Comparison of ENCODE assay signal across 18 cellular contexts in the genomic region with DNA sequence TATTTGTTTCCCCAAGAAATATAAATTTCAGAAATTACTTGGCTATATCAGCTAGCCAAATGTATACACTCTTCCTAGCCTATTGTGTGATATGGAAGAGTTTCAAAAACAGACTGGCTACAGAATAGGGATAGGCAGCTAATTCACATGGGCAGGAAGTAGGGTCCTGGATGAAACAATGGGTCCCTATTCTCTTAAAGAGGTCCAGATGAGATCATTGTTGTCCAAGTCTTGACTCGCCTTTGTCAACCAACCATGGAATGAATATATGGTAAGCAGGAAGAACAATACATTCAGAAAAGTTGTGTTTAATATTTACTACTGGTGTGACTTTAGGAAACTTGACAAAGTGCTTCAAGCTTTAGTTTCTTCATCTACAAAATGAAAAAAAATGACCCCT.
"Had no signal": no experiment of that assay in that cellular context is flagged by ENCODE, and none has a peak within 500 bp of the region (broad histone marks: within the 10 kb centered on the region; RNA-seq: fewer than 3 reads in every experiment).

No MANE protein-coding gene starts in this region.

- H3K27me3 ChIP-seq: dorsolateral prefrontal cortex, heart right ventricle, right atrium auricular region, transverse colon had no signal

- H3K9me3 ChIP-seq: heart right ventricle, right atrium auricular region, transverse colon had no signal

- H3K27me3 Mint-ChIP-seq: activated naive CD8-positive, alpha-beta T cell treated with anti-CD3 and anti-CD28 coated beads, Interleukin-2, amount 50 U/mL, for 24 hours; naive thymus-derived CD8-positive, alpha-beta T cell had no signal

- H3K4me1 ChIP-seq: heart right ventricle, parathyroid adenoma, right atrium auricular region, transverse colon had no signal

- H3K9me3 Mint-ChIP-seq: activated naive CD4-positive, alpha-beta T cell treated with anti-CD3 and anti-CD28 coated beads for 36 hours; activated naive CD8-positive, alpha-beta T cell treated with anti-CD3 and anti-CD28 coated beads, Interleukin-2, amount 50 U/mL, for 24 hours; naive thymus-derived CD8-positive, alpha-beta T cell had no signal

- H2AFZ ChIP-seq: parathyroid adenoma had no signal

- H3K4me3 ChIP-seq: dorsolateral prefrontal cortex, heart right ventricle, lung, right atrium auricular region, skin epidermis, transverse colon had no signal

- H3K9ac ChIP-seq: parathyroid adenoma had no signal

- H3K27ac ChIP-seq: heart right ventricle, parathyroid adenoma, right atrium auricular region, skin epidermis, transverse colon had no signal

- FAIRE-seq: frontal cortex had no signal

- H3K79me2 ChIP-seq: parathyroid adenoma had no signal

- H3K4me3 Mint-ChIP-seq: activated naive CD4-positive, alpha-beta T cell treated with anti-CD3 and anti-CD28 coated beads for 36 hours; activated naive CD8-positive, alpha-beta T cell treated with anti-CD3 and anti-CD28 coated beads, Interleukin-2, amount 50 U/mL, for 24 hours; naive thymus-derived CD8-positive, alpha-beta T cell had no signal

- H3K36me3 ChIP-seq: right atrium auricular region, transverse colon had no signal

- ATAC-seq: activated CD4-positive, CD25-positive, alpha-beta regulatory T cell treated with anti-CD3 and anti-CD28 coated beads, Interleukin-2, amount 50 U/mL, for 24 hours; activated naive CD8-positive, alpha-beta T cell treated with anti-CD3 and anti-CD28 coated beads, Interleukin-2, amount 50 U/mL, for 24 hours; naive thymus-derived CD8-positive, alpha-beta T cell had no signal

- DNase-seq: activated naive CD4-positive, alpha-beta T cell treated with anti-CD3 and anti-CD28 coated beads for 36 hours; activated naive CD8-positive, alpha-beta T cell treated with anti-CD3 and anti-CD28 coated beads, Interleukin-2, amount 50 U/mL, for 24 hours; activated T-cell treated with anti-CD3 and anti-CD28 coated beads for 4 hours; aorta; dorsolateral prefrontal cortex; heart right ventricle; naive thymus-derived CD8-positive, alpha-beta T cell; stimulated activated CD4-positive, alpha-beta T cell treated with anti-CD3 and anti-CD28 coated beads, Interleukin-15, amount 100 ng/mL, for 24 hours; stimulated activated CD4-positive, alpha-beta T cell treated with anti-CD3 and anti-CD28 coated beads, Interleukin-4, amount 100 ng/mL, for 1 hour; stimulated activated naive CD4-positive, alpha-beta T cell; T1000; transverse colon had no signal

- H3K27ac Mint-ChIP-seq: activated naive CD4-positive, alpha-beta T cell treated with anti-CD3 and anti-CD28 coated beads for 36 hours; activated naive CD8-positive, alpha-beta T cell treated with anti-CD3 and anti-CD28 coated beads, Interleukin-2, amount 50 U/mL, for 24 hours had no signal
